ENCODE assay signal across 8 cellular contexts in genomic region chr13:30865131-30866009, GRCh38. TPM values are rescaled to one million over a fixed set of nuclear protein-coding genes. Genes with fewer than 3 reads are reported as not detected.
DNase-seq lines count a peak whose midpoint lies in the region; ATAC-seq and TF ChIP-seq lines count a peak whose summit lies in the region.

No MANE protein-coding gene starts in this region.

- peaks cover 58% of the 10 kb centered on the region for H3K4me1 ChIP-seq in HUES6 (ENCODE audit: control insufficient read depth, insufficient read depth, low read length)
- H3K4me1 ChIP-seq in OCI-LY7 (ENCODE audit: insufficient read depth, low read length, poor library complexity, severe bottlenecking) = no peaks in the 10 kb centered on the region
- H3K4me1 ChIP-seq in fibroblast of lung (ENCODE audit: control insufficient read depth, extremely low read depth, insufficient read depth, low read length) = peaks cover 49% of the 10 kb centered on the region

- intact Hi-C loops in OCI-LY7 (cut with micrococcal nuclease; ENCODE audit: unreplicated experiment) = loop anchor here (1.0 to 10.0 kb wide), 4 partner anchors 63 to 268 kb away; no protein-coding TSS in a partner anchor

- H3K4me3 ChIP-seq in HUES6 (ENCODE audit: low read depth, low read length) (peak overlapping the region; percentile 50), OCI-LY7 (ENCODE audit: low read depth, low read length, poor library complexity, severe bottlenecking) (no peak overlapping the region), fibroblast of lung (replicated peaks in 1 of 4; ENCODE audit: control extremely low read depth in 1 of 4, insufficient read depth in 1 of 4, low read depth in 3 of 4, low read length in 4 of 4) (peak overlapping the region in 3 of 4 experiments; percentile 0 to 34 (median 2))

- peaks cover 2% of the 10 kb centered on the region for H3K4me1 Mint-ChIP-seq in activated T-cell treated with anti-CD3 and anti-CD28 coated beads, Interleukin-2, amount 50 U/mL, for 4 hours (ENCODE audit: low read depth)
- peaks cover 5 to 9% (median 5%) of the 10 kb centered on the region in 3 donors for H3K4me1 Mint-ChIP-seq in naive B cell
- H3K4me1 Mint-ChIP-seq in stimulated activated naive B cell treated with anti-CD40 and anti-IgM and Interleukin-4, amounts not matched to agents 10 μg/mL and 1 μg/mL and 100 μg/mL, for 72 hours = peaks cover 6 to 8% of the 10 kb centered on the region in 2 donors

- ATAC-seq in GM19397 (IDR thresholded peaks at IDR 0.05; ENCODE audit: unreplicated experiment) = peak; percentile 79
- ATAC-seq in activated T-cell treated with anti-CD3 and anti-CD28 coated beads, Interleukin-2, amount 50 U/mL, for 4 hours = peak; percentile 82 to 89
- ATAC-seq in naive B cell (ENCODE audit: low read depth in 2 of 2) = peak; percentile 79 to 84
- ATAC-seq in stimulated activated naive B cell treated with anti-CD40 and anti-IgM and Interleukin-4, amounts not matched to agents 10 μg/mL and 1 μg/mL and 100 μg/mL, for 72 hours (replicated peaks) = peak; percentile 96 to 99

- H3K79me2 ChIP-seq in OCI-LY7 (ENCODE audit: insufficient read depth, low read depth, low read length) (no peaks in the 10 kb centered on the region), fibroblast of lung (ENCODE audit: control insufficient read depth, insufficient read depth, low read length) (no peaks in the 10 kb centered on the region)

- H4K20me1 ChIP-seq in OCI-LY7 (ENCODE audit: insufficient read depth, low read length) = no peaks in the 10 kb centered on the region
- no peaks in the 10 kb centered on the region for H4K20me1 ChIP-seq in fibroblast of lung (ENCODE audit: control insufficient read depth, extremely low read depth, insufficient read depth, low read length)

- CTCF ChIA-PET in OCI-LY7 (lab: Charles Lee; ENCODE audit: unreplicated experiment) = interaction anchor here (0.6 to 1.1 kb wide), 3 partner anchors 32 to 179 kb away, joined by 3 read pairs; no protein-coding TSS in a partner anchor

- TF ChIP-seq CTCF in C4-2B (conservative IDR thresholded peaks at IDR 0.05) (peak; percentile 100), OCI-LY7 (conservative IDR thresholded peaks at IDR 0.05; ENCODE audit: low read length) (peak; percentile 96), fibroblast of lung (conservative IDR thresholded peaks at IDR 0.05 in 1 of 2, IDR thresholded peaks at IDR 0.05 in 1 of 2; ENCODE audit: low read depth in 1 of 2, low read length in 2 of 2) (peak; percentile 95 to 96)

- H3K9me3 ChIP-seq in HUES6 (ENCODE audit: control insufficient read depth, insufficient read depth, low read depth, low read length) (no peaks in the 10 kb centered on the region), OCI-LY7 (ENCODE audit: low read length) (no peaks in the 10 kb centered on the region), fibroblast of lung (ENCODE audit: control insufficient read depth, insufficient read depth, low read depth, low read length) (no peaks in the 10 kb centered on the region)

- H3K9ac ChIP-seq in HUES6 (ENCODE audit: low read length) (peak overlapping the region; percentile 52), fibroblast of lung (ENCODE audit: insufficient read depth, low read length) (peak overlapping the region; percentile 66)

- BruUV-seq in OCI-LY7 (replicated peaks; lab: Mats Ljungman, UMichigan) = no TSS peak

- no peaks in the 10 kb centered on the region for H3K9me3 Mint-ChIP-seq in activated T-cell treated with anti-CD3 and anti-CD28 coated beads, Interleukin-2, amount 50 U/mL, for 4 hours
- no peaks in the 10 kb centered on the region for H3K9me3 Mint-ChIP-seq in naive B cell
- H3K9me3 Mint-ChIP-seq in stimulated activated naive B cell treated with anti-CD40 and anti-IgM and Interleukin-4, amounts not matched to agents 10 μg/mL and 1 μg/mL and 100 μg/mL, for 72 hours = no peaks in the 10 kb centered on the region

- H3K36me3 Mint-ChIP-seq in activated T-cell treated with anti-CD3 and anti-CD28 coated beads, Interleukin-2, amount 50 U/mL, for 4 hours (ENCODE audit: insufficient read depth) = no peaks in the 10 kb centered on the region
- H3K36me3 Mint-ChIP-seq in naive B cell = no peaks in the 10 kb centered on the region
- no peaks in the 10 kb centered on the region for H3K36me3 Mint-ChIP-seq in stimulated activated naive B cell treated with anti-CD40 and anti-IgM and Interleukin-4, amounts not matched to agents 10 μg/mL and 1 μg/mL and 100 μg/mL, for 72 hours

- H3K27me3 ChIP-seq in HUES6 (ENCODE audit: control insufficient read depth, insufficient read depth, low read length) (peaks cover 22% of the 10 kb centered on the region), fibroblast of lung (ENCODE audit: control insufficient read depth, insufficient read depth, low read length) (no peaks in the 10 kb centered on the region)

- no peaks in the 10 kb centered on the region for H3K9me2 ChIP-seq in OCI-LY7 (ENCODE audit: insufficient read depth, low read length)

- DNase-seq in OCI-LY7 (ENCODE audit: low spot score) = peak; percentile 78
- peak; percentile 27 for DNase-seq in activated T-cell treated with anti-CD3 and anti-CD28 coated beads, Interleukin-2, amount 50 U/mL, for 4 hours
- peak; percentile 95 to 96 for DNase-seq in fibroblast of lung (ENCODE audit: low read depth in 2 of 2)
- peak; percentile 34 for DNase-seq in naive B cell
- peak; percentile 21 for DNase-seq in stimulated activated naive B cell treated with anti-CD40 and anti-IgM and Interleukin-4, amounts not matched to agents 10 μg/mL and 1 μg/mL and 100 μg/mL, for 72 hours

- H3K27ac ChIP-seq in C4-2B (no peak overlapping the region), HUES6 (ENCODE audit: low read depth, low read length) (peak overlapping the region; percentile 35; the same call in 1 of the 2 replicates), OCI-LY7 (ENCODE audit: low read depth, low read length, poor library complexity, severe bottlenecking) (no peak overlapping the region), fibroblast of lung (ENCODE audit: insufficient read depth, low read length) (peak overlapping the region; percentile 96)

- no peak overlapping the region for H3K4me3 Mint-ChIP-seq in activated T-cell treated with anti-CD3 and anti-CD28 coated beads, Interleukin-2, amount 50 U/mL, for 4 hours
- peak overlapping the region in 1 of 8 donors; percentile 23 for H3K4me3 Mint-ChIP-seq in naive B cell
- no peak overlapping the region for H3K4me3 Mint-ChIP-seq in stimulated activated naive B cell treated with anti-CD40 and anti-IgM and Interleukin-4, amounts not matched to agents 10 μg/mL and 1 μg/mL and 100 μg/mL, for 72 hours

- H2AFZ ChIP-seq in OCI-LY7 (ENCODE audit: low read length) (no peak overlapping the region), fibroblast of lung (ENCODE audit: low read length) (peak overlapping the region; percentile 45)

- H3K27ac Mint-ChIP-seq in naive B cell = no peak overlapping the region
- H3K27ac Mint-ChIP-seq in stimulated activated naive B cell treated with anti-CD40 and anti-IgM and Interleukin-4, amounts not matched to agents 10 μg/mL and 1 μg/mL and 100 μg/mL, for 72 hours = no peak overlapping the region

- H3K36me3 ChIP-seq in HUES6 (ENCODE audit: control insufficient read depth, insufficient read depth, low read length) = no peaks in the 10 kb centered on the region
- no peaks in the 10 kb centered on the region for H3K36me3 ChIP-seq in OCI-LY7 (ENCODE audit: insufficient read depth, low read length)
- H3K36me3 ChIP-seq in fibroblast of lung (ENCODE audit: control insufficient read depth, insufficient read depth, low read length) = no peaks in the 10 kb centered on the region

- H3K27me3 Mint-ChIP-seq in activated T-cell treated with anti-CD3 and anti-CD28 coated beads, Interleukin-2, amount 50 U/mL, for 4 hours (ENCODE audit: low read depth) = peaks cover 7% of the 10 kb centered on the region
- peaks cover 7 to 30% (median 28%) of the 10 kb centered on the region in 3 donors for H3K27me3 Mint-ChIP-seq in naive B cell
- peaks cover 25% of the 10 kb centered on the region in 2 donors for H3K27me3 Mint-ChIP-seq in stimulated activated naive B cell treated with anti-CD40 and anti-IgM and Interleukin-4, amounts not matched to agents 10 μg/mL and 1 μg/mL and 100 μg/mL, for 72 hours

- POLR2A ChIA-PET in OCI-LY7 (lab: Charles Lee) = interaction anchor here (0.7 to 1.1 kb wide), 2 partner anchors 8 to 19 kb away, joined by 3 to 4 read pairs; no protein-coding TSS in a partner anchor

- H3K4me2 ChIP-seq in OCI-LY7 (ENCODE audit: low read length) = no peak overlapping the region
- peak overlapping the region; percentile 94 for H3K4me2 ChIP-seq in fibroblast of lung (ENCODE audit: extremely low read depth, insufficient read depth, low read length)

RNA-seq across cellular contexts. Expression of gene MEDAG, which starts 40.7 kb away (rescaled TPM):
- total RNA-seq in OCI-LY7 (2014; rRNA removed; shearing (Covaris generic)) = 0.19 TPM in 1 of 2 replicates, not detected in the other
- not detected in 2 replicates for total RNA-seq in OCI-LY7 (2022)
- not detected for total RNA-seq in activated T-cell treated with anti-CD3 and anti-CD28 coated beads, Interleukin-2, amount 50 U/mL, for 4 hours
- 11.2 and 47.0 TPM in 2 replicates for total RNA-seq in fibroblast of lung
- 18.9 and 99.8 TPM in 2 replicates for polyA plus RNA-seq in fibroblast of lung
- 14.9 and 74.7 TPM in 2 replicates for polyA plus RNA-seq in fibroblast of lung (2012)
- polyA minus RNA-seq in fibroblast of lung (ENCODE audit: low replicate concordance) = 5.6 and 26.4 TPM in 2 replicates
- polyA plus RNA-seq in naive B cell (ENCODE audit: low read depth in 6 of 6) = under 1 TPM in 1 of 6 donors, not detected in 5; 0.13 TPM

Comparison
In these comparisons a context has a peak if more than half of its experiments do, and no peak if none do; other contexts are left out.
1. H3K27ac ChIP-seq: peak in HUES6 (single experiment) and fibroblast of lung (single experiment); none in C4-2B (single experiment) and OCI-LY7 (single experiment).
2. DNase-seq: peak in every context shown above with its lines; median percentile 96 in fibroblast of lung; 78 in OCI-LY7; 34 in naive B cell; 27 in activated T-cell treated with anti-CD3 and anti-CD28 coated beads, Interleukin-2, amount 50 U/mL, for 4 hours; 21 in stimulated activated naive B cell treated with anti-CD40 and anti-IgM and Interleukin-4, amounts not matched to agents 10 μg/mL and 1 μg/mL and 100 μg/mL, for 72 hours.
3. RNA of gene MEDAG, which starts 40.7 kb away (total RNA-seq): 11.2 to 47.0 TPM in fibroblast of lung; 0.19 TPM in OCI-LY7 and not detected in activated T-cell treated with anti-CD3 and anti-CD28 coated beads, Interleukin-2, amount 50 U/mL, for 4 hours; every median in the first group is over 10 times any median in the second.
4. Peak in every context shown above with its lines, with median percentiles within 50 percentile points of each other: CTCF ChIP-seq and ATAC-seq.